11 cellular contexts compared by ENCODE assay signal in genomic region chr7:128053023-128053422, GRCh38. TPM values are rescaled to one million over a fixed set of nuclear protein-coding genes. Genes with fewer than 3 reads are reported as not detected.
A peak's percentile ranks its signal among the peaks of the same experiment; 100 is the strongest.
DNase-seq lines count a peak whose midpoint lies in the region; ATAC-seq and TF ChIP-seq lines count a peak whose summit lies in the region.
"Had no signal": no experiment of that assay in that cellular context is flagged by ENCODE, and none has a peak within 500 bp of the region (broad histone marks: within the 10 kb centered on the region; RNA-seq: fewer than 3 reads in every experiment).

No MANE protein-coding gene starts in this region.

- CTCF ChIA-PET in activated CD8-positive, alpha-beta memory T cell treated with anti-CD3 and anti-CD28 coated beads, Interleukin-2, amount 10 ng/mL, durations not matched to agents 7 days and 5 days (lab: Charles Lee), result interaction anchor here (1.0 kb wide), 1 partner anchor 157 kb away, joined by 3 read pairs; no protein-coding TSS in a partner anchor

- no peaks in the 10 kb centered on the region for H3K9me3 Mint-ChIP-seq in activated CD8-positive, alpha-beta memory T cell treated with anti-CD3 and anti-CD28 coated beads, Interleukin-2, amount 10 ng/mL, durations not matched to agents 7 days and 5 days (ENCODE audit: low read depth)
- no peaks in the 10 kb centered on the region for H3K9me3 Mint-ChIP-seq in stimulated activated memory B cell treated with anti-CD40 and anti-IgM and Interleukin-4, amounts not matched to agents 10 μg/mL and 1 μg/mL and 100 μg/mL, for 72 hours
- H3K9me3 Mint-ChIP-seq: naive thymus-derived CD8-positive, alpha-beta T cell had no signal

- TF ChIP-seq CTCF in fibroblast of mammary gland (conservative IDR thresholded peaks at IDR 0.05; ENCODE audit: control insufficient read depth, insufficient read depth, low read depth, low read length) (no peak), vagina (IDR thresholded peaks at IDR 0.05) (no peak)

- ATAC-seq in activated CD8-positive, alpha-beta memory T cell treated with anti-CD3 and anti-CD28 coated beads, Interleukin-2, amount 10 ng/mL, durations not matched to agents 7 days and 5 days, result no peak
- ATAC-seq in stimulated activated memory B cell treated with anti-CD40 and anti-IgM and Interleukin-4, amounts not matched to agents 10 μg/mL and 1 μg/mL and 100 μg/mL, for 72 hours, result no peak
- ATAC-seq in HG03039 (IDR thresholded peaks at IDR 0.05; ENCODE audit: unreplicated experiment), result no peak

- peak; percentile 32 for DNase-seq in COLO668 (lab: John Stamatoyannopoulos, UW; ENCODE audit: unreplicated experiment)
- DNase-seq in Jurkat, Clone E6-1 (ENCODE audit: low read depth, low spot score), result peak; percentile 81
- peak; percentile 62 to 83 for DNase-seq in NCI-H524 (lab: John Stamatoyannopoulos, UW)
- peak; percentile 56 for DNase-seq in fibroblast of mammary gland (ENCODE audit: low read depth)
- no peak for DNase-seq in activated CD8-positive, alpha-beta memory T cell treated with anti-CD3 and anti-CD28 coated beads, Interleukin-2, amount 10 ng/mL, durations not matched to agents 7 days and 5 days
- no peak for DNase-seq in vagina (ENCODE audit: extremely low spot score in 2 of 2)
- DNase-seq: head of caudate nucleus; stimulated activated CD4-positive, alpha-beta T cell treated with anti-CD3 and anti-CD28 coated beads, Interleukin-4, amount 100 ng/mL, for 4 hours had no signal

- H3K4me3 ChIP-seq in Jurkat, Clone E6-1 (ENCODE audit: low read length), result no peak overlapping the region
- H3K4me3 ChIP-seq in fibroblast of mammary gland (ENCODE audit: control insufficient read depth, low read depth, low read length), result no peak overlapping the region
- H3K4me3 ChIP-seq in vagina, result no peak overlapping the region

- no peaks in the 10 kb centered on the region for H3K4me1 ChIP-seq in vagina

- H3K4me3 Mint-ChIP-seq in activated CD8-positive, alpha-beta memory T cell treated with anti-CD3 and anti-CD28 coated beads, Interleukin-2, amount 10 ng/mL, durations not matched to agents 7 days and 5 days, result no peak overlapping the region
- no peak overlapping the region for H3K4me3 Mint-ChIP-seq in stimulated activated memory B cell treated with anti-CD40 and anti-IgM and Interleukin-4, amounts not matched to agents 10 μg/mL and 1 μg/mL and 100 μg/mL, for 72 hours

- H3K9me3 ChIP-seq in vagina, result no peaks in the 10 kb centered on the region

- no peak overlapping the region for H3K27ac ChIP-seq in vagina

- no peaks in the 10 kb centered on the region for H3K27me3 ChIP-seq in vagina

- no peaks in the 10 kb centered on the region for H3K36me3 Mint-ChIP-seq in activated CD8-positive, alpha-beta memory T cell treated with anti-CD3 and anti-CD28 coated beads, Interleukin-2, amount 10 ng/mL, durations not matched to agents 7 days and 5 days
- H3K36me3 Mint-ChIP-seq in stimulated activated memory B cell treated with anti-CD40 and anti-IgM and Interleukin-4, amounts not matched to agents 10 μg/mL and 1 μg/mL and 100 μg/mL, for 72 hours, result peaks cover 22% of the 10 kb centered on the region
- H3K36me3 Mint-ChIP-seq: naive thymus-derived CD8-positive, alpha-beta T cell had no signal

- H3K27me3 Mint-ChIP-seq in activated CD8-positive, alpha-beta memory T cell treated with anti-CD3 and anti-CD28 coated beads, Interleukin-2, amount 10 ng/mL, durations not matched to agents 7 days and 5 days, result no peaks in the 10 kb centered on the region
- no peaks in the 10 kb centered on the region for H3K27me3 Mint-ChIP-seq in stimulated activated memory B cell treated with anti-CD40 and anti-IgM and Interleukin-4, amounts not matched to agents 10 μg/mL and 1 μg/mL and 100 μg/mL, for 72 hours
- H3K27me3 Mint-ChIP-seq: naive thymus-derived CD8-positive, alpha-beta T cell had no signal

- no peak for TF ChIP-seq POLR2A in vagina (IDR thresholded peaks at IDR 0.05)

- no peaks in the 10 kb centered on the region for H3K36me3 ChIP-seq in vagina

- no peak overlapping the region for H3K27ac Mint-ChIP-seq in activated CD8-positive, alpha-beta memory T cell treated with anti-CD3 and anti-CD28 coated beads, Interleukin-2, amount 10 ng/mL, durations not matched to agents 7 days and 5 days
- no peak overlapping the region for H3K27ac Mint-ChIP-seq in stimulated activated memory B cell treated with anti-CD40 and anti-IgM and Interleukin-4, amounts not matched to agents 10 μg/mL and 1 μg/mL and 100 μg/mL, for 72 hours

- intact Hi-C loops in vagina (cut with DNase I), result no loop called here

- peaks cover 36% of the 10 kb centered on the region for H3K4me1 Mint-ChIP-seq in activated CD8-positive, alpha-beta memory T cell treated with anti-CD3 and anti-CD28 coated beads, Interleukin-2, amount 10 ng/mL, durations not matched to agents 7 days and 5 days
- H3K4me1 Mint-ChIP-seq in stimulated activated memory B cell treated with anti-CD40 and anti-IgM and Interleukin-4, amounts not matched to agents 10 μg/mL and 1 μg/mL and 100 μg/mL, for 72 hours, result peaks cover 32% of the 10 kb centered on the region

RNA-seq across cellular contexts. Expression of gene LRRC4, which starts 21.8 kb away (rescaled TPM):
- polyA plus RNA-seq in Jurkat, Clone E6-1 (2012; ENCODE audit: insufficient read depth, insufficient read length), result not detected
- not detected for total RNA-seq in activated CD8-positive, alpha-beta memory T cell treated with anti-CD3 and anti-CD28 coated beads, Interleukin-2, amount 10 ng/mL, durations not matched to agents 7 days and 5 days
- 6.1 TPM for total RNA-seq in vagina

Comparison
In these comparisons a context has a peak if more than half of its experiments do, and no peak if none do; other contexts are left out.
1. DNase-seq: peak in COLO668 (single experiment), Jurkat, Clone E6-1 (single experiment), NCI-H524 (2 of 2) and fibroblast of mammary gland (single experiment); none in activated CD8-positive, alpha-beta memory T cell treated with anti-CD3 and anti-CD28 coated beads, Interleukin-2, amount 10 ng/mL, durations not matched to agents 7 days and 5 days (single experiment) and vagina (0 of 2).